ENCODE assay signal across 1 cellular context in the genomic region with DNA sequence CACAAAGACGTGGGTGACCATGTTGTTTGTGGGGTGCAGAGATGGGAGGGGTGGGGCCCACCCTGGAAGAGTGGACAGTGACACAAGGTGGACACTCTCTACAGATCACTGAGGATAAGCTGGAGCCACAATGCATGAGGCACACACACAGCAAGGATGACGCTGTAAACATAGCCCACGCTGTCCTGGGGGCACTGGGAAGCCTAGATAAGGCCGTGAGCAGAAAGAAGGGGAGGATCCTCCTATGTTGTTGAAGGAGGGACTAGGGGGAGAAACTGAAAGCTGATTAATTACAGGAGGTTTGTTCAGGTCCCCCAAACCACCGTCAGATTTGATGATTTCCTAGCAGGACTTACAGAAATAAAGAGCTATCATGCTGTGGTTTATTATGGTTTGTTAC.
A peak's percentile ranks its signal among the peaks of the same experiment; 100 is the strongest.
TF ChIP-seq lines count a peak whose summit lies in the region.

No MANE protein-coding gene starts in this region.

TF ChIP-seq in K562, 482 proteins besides CTCF, POLR2A, EP300 and RAD21 (continues in another document):
- TF ChIP-seq, protein P1, sequence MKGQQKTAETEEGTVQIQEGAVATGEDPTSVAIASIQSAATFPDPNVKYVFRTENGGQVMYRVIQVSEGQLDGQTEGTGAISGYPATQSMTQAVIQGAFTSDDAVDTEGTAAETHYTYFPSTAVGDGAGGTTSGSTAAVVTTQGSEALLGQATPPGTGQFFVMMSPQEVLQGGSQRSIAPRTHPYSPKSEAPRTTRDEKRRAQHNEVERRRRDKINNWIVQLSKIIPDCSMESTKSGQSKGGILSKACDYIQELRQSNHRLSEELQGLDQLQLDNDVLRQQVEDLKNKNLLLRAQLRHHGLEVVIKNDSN (CRISPR knock-in tag; IDR thresholded peaks at IDR 0.05) = no peak
- TF ChIP-seq RB1 (IDR thresholded peaks at IDR 0.05; ENCODE audit: low read depth) = no peak
- TF ChIP-seq, protein P2, sequence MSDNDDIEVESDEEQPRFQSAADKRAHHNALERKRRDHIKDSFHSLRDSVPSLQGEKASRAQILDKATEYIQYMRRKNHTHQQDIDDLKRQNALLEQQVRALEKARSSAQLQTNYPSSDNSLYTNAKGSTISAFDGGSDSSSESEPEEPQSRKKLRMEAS (CRISPR knock-in tag; IDR thresholded peaks at IDR 0.05) = 0 out of 2 replicates have a peak, but pooled peaks have one; percentile 23
- peak; percentile 35 for TF ChIP-seq MAFG (tag; conservative IDR thresholded peaks at IDR 0.05)
- TF ChIP-seq SREBF1 (IDR thresholded peaks at IDR 0.05; ENCODE audit: borderline replicate concordance, low read depth, low read length) = no peak
- TF ChIP-seq, protein P3, sequence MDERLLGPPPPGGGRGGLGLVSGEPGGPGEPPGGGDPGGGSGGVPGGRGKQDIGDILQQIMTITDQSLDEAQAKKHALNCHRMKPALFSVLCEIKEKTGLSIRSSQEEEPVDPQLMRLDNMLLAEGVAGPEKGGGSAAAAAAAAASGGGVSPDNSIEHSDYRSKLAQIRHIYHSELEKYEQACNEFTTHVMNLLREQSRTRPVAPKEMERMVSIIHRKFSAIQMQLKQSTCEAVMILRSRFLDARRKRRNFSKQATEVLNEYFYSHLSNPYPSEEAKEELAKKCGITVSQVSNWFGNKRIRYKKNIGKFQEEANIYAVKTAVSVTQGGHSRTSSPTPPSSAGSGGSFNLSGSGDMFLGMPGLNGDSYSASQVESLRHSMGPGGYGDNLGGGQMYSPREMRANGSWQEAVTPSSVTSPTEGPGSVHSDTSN (CRISPR knock-in tag; IDR thresholded peaks at IDR 0.05; ENCODE audit: low read depth) = no peak
- TF ChIP-seq, protein P3 (tag; conservative IDR thresholded peaks at IDR 0.05; ENCODE audit: low read depth) = peak; percentile 45; the same call in 1 of the 2 replicates
- TF ChIP-seq TFAM (CRISPR knock-in tag; conservative IDR thresholded peaks at IDR 0.05) = no peak
- TF ChIP-seq BHLHE40 (IDR thresholded peaks at IDR 0.05; ENCODE audit: low read length) = peak; percentile 56; the same call in 1 of the 2 replicates
- peak; percentile 74; the same call in 1 of the 2 replicates for TF ChIP-seq HDAC2 (IDR thresholded peaks at IDR 0.05)
- no peak for TF ChIP-seq ZNF445 (CRISPR knock-in tag; IDR thresholded peaks at IDR 0.05; ENCODE audit: low read depth)
- TF ChIP-seq ETV6 (IDR thresholded peaks at IDR 0.05; ENCODE audit: borderline replicate concordance in 1 of 2, low read depth in 2 of 2, low read length in 1 of 2) = no peak
- no peak for TF ChIP-seq ETV6 (CRISPR knock-in tag; IDR thresholded peaks at IDR 0.05; ENCODE audit: borderline replicate concordance)
- TF ChIP-seq, protein P4, sequence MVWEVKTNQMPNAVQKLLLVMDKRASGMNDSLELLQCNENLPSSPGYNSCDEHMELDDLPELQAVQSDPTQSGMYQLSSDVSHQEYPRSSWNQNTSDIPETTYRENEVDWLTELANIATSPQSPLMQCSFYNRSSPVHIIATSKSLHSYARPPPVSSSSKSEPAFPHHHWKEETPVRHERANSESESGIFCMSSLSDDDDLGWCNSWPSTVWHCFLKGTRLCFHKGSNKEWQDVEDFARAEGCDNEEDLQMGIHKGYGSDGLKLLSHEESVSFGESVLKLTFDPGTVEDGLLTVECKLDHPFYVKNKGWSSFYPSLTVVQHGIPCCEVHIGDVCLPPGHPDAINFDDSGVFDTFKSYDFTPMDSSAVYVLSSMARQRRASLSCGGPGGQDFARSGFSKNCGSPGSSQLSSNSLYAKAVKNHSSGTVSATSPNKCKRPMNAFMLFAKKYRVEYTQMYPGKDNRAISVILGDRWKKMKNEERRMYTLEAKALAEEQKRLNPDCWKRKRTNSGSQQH (CRISPR knock-in tag; IDR thresholded peaks at IDR 0.05) = no peak
- TF ChIP-seq NFIC (IDR thresholded peaks at IDR 0.05) = 0 out of 2 replicates have a peak, but pooled peaks have one; percentile 19
- TF ChIP-seq, protein P5, sequence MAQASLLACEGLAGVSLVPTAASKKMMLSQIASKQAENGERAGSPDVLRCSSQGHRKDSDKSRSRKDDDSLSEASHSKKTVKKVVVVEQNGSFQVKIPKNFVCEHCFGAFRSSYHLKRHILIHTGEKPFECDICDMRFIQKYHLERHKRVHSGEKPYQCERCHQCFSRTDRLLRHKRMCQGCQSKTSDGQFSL (CRISPR knock-in tag; IDR thresholded peaks at IDR 0.05) = no peak
- TF ChIP-seq, protein P5 (tag; IDR thresholded peaks at IDR 0.05) = no peak
- TF ChIP-seq HDAC3 (IDR thresholded peaks at IDR 0.05; ENCODE audit: borderline replicate concordance, partially characterized antibody) = no peak
- no peak for TF ChIP-seq PML (IDR thresholded peaks at IDR 0.05; ENCODE audit: low read length)
- TF ChIP-seq ZNF197 (CRISPR knock-in tag; IDR thresholded peaks at IDR 0.05; ENCODE audit: low read depth) = no peak
- TF ChIP-seq TOE1 (IDR thresholded peaks at IDR 0.05; ENCODE audit: borderline replicate concordance) = no peak
- no peak for TF ChIP-seq TOE1 (CRISPR knock-in tag; IDR thresholded peaks at IDR 0.05; ENCODE audit: borderline replicate concordance, low read depth)
- TF ChIP-seq DMBX1 (CRISPR knock-in tag; IDR thresholded peaks at IDR 0.05; ENCODE audit: borderline replicate concordance) = no peak
- TF ChIP-seq ESRRB (CRISPR knock-in tag; IDR thresholded peaks at IDR 0.05; ENCODE audit: borderline replicate concordance) = no peak
- TF ChIP-seq, protein P6, sequence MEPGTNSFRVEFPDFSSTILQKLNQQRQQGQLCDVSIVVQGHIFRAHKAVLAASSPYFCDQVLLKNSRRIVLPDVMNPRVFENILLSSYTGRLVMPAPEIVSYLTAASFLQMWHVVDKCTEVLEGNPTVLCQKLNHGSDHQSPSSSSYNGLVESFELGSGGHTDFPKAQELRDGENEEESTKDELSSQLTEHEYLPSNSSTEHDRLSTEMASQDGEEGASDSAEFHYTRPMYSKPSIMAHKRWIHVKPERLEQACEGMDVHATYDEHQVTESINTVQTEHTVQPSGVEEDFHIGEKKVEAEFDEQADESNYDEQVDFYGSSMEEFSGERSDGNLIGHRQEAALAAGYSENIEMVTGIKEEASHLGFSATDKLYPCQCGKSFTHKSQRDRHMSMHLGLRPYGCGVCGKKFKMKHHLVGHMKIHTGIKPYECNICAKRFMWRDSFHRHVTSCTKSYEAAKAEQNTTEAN (CRISPR knock-in tag; IDR thresholded peaks at IDR 0.05) = no peak
- TF ChIP-seq, protein P7, sequence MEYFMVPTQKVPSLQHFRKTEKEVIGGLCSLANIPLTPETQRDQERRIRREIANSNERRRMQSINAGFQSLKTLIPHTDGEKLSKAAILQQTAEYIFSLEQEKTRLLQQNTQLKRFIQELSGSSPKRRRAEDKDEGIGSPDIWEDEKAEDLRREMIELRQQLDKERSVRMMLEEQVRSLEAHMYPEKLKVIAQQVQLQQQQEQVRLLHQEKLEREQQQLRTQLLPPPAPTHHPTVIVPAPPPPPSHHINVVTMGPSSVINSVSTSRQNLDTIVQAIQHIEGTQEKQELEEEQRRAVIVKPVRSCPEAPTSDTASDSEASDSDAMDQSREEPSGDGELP (CRISPR knock-in tag; IDR thresholded peaks at IDR 0.05; ENCODE audit: borderline replicate concordance) = no peak
- no peak for TF ChIP-seq ATF1 (CRISPR knock-in tag; IDR thresholded peaks at IDR 0.05)
- TF ChIP-seq ATF1 (tag; IDR thresholded peaks at IDR 0.05) = peak; percentile 74
- TF ChIP-seq FOSL1 (tag; conservative IDR thresholded peaks at IDR 0.05) = peak; percentile 53; the same call in 1 of the 2 replicates
- TF ChIP-seq GATAD2A (IDR thresholded peaks at IDR 0.05) = no peak
- TF ChIP-seq, protein P8, sequence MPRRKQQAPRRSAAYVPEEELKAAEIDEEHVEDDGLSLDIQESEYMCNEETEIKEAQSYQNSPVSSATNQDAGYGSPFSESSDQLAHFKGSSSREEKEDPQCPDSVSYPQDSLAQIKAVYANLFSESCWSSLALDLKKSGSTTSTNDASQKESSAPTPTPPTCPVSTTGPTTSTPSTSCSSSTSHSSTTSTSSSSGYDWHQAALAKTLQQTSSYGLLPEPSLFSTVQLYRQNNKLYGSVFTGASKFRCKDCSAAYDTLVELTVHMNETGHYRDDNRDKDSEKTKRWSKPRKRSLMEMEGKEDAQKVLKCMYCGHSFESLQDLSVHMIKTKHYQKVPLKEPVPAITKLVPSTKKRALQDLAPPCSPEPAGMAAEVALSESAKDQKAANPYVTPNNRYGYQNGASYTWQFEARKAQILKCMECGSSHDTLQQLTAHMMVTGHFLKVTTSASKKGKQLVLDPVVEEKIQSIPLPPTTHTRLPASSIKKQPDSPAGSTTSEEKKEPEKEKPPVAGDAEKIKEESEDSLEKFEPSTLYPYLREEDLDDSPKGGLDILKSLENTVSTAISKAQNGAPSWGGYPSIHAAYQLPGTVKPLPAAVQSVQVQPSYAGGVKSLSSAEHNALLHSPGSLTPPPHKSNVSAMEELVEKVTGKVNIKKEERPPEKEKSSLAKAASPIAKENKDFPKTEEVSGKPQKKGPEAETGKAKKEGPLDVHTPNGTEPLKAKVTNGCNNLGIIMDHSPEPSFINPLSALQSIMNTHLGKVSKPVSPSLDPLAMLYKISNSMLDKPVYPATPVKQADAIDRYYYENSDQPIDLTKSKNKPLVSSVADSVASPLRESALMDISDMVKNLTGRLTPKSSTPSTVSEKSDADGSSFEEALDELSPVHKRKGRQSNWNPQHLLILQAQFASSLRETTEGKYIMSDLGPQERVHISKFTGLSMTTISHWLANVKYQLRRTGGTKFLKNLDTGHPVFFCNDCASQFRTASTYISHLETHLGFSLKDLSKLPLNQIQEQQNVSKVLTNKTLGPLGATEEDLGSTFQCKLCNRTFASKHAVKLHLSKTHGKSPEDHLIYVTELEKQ (CRISPR knock-in tag; IDR thresholded peaks at IDR 0.05) = no peak
- no peak for TF ChIP-seq BRF1 (IDR thresholded peaks at IDR 0.05; ENCODE audit: borderline replicate concordance, extremely low read depth, insufficient read length)
- peak; percentile 74 for TF ChIP-seq SMARCE1 (IDR thresholded peaks at IDR 0.05)
- TF ChIP-seq, protein P9, sequence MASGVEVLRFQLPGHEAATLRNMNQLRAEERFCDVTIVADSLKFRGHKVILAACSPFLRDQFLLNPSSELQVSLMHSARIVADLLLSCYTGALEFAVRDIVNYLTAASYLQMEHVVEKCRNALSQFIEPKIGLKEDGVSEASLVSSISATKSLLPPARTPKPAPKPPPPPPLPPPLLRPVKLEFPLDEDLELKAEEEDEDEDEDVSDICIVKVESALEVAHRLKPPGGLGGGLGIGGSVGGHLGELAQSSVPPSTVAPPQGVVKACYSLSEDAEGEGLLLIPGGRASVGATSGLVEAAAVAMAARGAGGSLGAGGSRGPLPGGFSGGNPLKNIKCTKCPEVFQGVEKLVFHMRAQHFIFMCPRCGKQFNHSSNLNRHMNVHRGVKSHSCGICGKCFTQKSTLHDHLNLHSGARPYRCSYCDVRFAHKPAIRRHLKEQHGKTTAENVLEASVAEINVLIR (CRISPR knock-in tag; IDR thresholded peaks at IDR 0.05) = peak; percentile 56; the same call in 1 of the 2 replicates
- TF ChIP-seq JUN (IDR thresholded peaks at IDR 0.05; ENCODE audit: borderline replicate concordance, low read depth, low read length) = no peak
- TF ChIP-seq JUN (CRISPR knock-in tag; IDR thresholded peaks at IDR 0.05; ENCODE audit: borderline replicate concordance) = no peak
- TF ChIP-seq ZNF589 (CRISPR knock-in tag; IDR thresholded peaks at IDR 0.05; ENCODE audit: low read depth) = no peak
- TF ChIP-seq MYC (IDR thresholded peaks at IDR 0.05; ENCODE audit: low read depth, low read length) = peak; percentile 44; the same call in 1 of the 2 replicates
- TF ChIP-seq MYC (CRISPR knock-in tag; IDR thresholded peaks at IDR 0.05; ENCODE audit: borderline replicate concordance, low read depth) = no peak
- TF ChIP-seq MAZ (CRISPR knock-in tag; conservative IDR thresholded peaks at IDR 0.05 in 1 of 2, IDR thresholded peaks at IDR 0.05 in 1 of 2) = peak in 1 of 2 experiments; percentile 59; a peak in 1 of 4 replicates
- TF ChIP-seq ILF3 (IDR thresholded peaks at IDR 0.05; ENCODE audit: borderline replicate concordance) = no peak
- peak; percentile 84 for TF ChIP-seq SOX6 (IDR thresholded peaks at IDR 0.05)
- peak; percentile 66 for TF ChIP-seq MTA3 (IDR thresholded peaks at IDR 0.05; ENCODE audit: borderline replicate concordance)
- TF ChIP-seq, protein P10, sequence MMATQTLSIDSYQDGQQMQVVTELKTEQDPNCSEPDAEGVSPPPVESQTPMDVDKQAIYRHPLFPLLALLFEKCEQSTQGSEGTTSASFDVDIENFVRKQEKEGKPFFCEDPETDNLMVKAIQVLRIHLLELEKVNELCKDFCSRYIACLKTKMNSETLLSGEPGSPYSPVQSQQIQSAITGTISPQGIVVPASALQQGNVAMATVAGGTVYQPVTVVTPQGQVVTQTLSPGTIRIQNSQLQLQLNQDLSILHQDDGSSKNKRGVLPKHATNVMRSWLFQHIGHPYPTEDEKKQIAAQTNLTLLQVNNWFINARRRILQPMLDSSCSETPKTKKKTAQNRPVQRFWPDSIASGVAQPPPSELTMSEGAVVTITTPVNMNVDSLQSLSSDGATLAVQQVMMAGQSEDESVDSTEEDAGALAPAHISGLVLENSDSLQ (IDR thresholded peaks at IDR 0.05) = peak; percentile 63; the same call in 1 of the 2 replicates
- TF ChIP-seq, protein P11, sequence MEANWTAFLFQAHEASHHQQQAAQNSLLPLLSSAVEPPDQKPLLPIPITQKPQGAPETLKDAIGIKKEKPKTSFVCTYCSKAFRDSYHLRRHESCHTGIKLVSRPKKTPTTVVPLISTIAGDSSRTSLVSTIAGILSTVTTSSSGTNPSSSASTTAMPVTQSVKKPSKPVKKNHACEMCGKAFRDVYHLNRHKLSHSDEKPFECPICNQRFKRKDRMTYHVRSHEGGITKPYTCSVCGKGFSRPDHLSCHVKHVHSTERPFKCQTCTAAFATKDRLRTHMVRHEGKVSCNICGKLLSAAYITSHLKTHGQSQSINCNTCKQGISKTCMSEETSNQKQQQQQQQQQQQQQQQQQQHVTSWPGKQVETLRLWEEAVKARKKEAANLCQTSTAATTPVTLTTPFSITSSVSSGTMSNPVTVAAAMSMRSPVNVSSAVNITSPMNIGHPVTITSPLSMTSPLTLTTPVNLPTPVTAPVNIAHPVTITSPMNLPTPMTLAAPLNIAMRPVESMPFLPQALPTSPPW (CRISPR knock-in tag; IDR thresholded peaks at IDR 0.05) = peak; percentile 74
- no peak for TF ChIP-seq ZBTB8A (IDR thresholded peaks at IDR 0.05; ENCODE audit: partially characterized antibody)
- TF ChIP-seq JUND (IDR thresholded peaks at IDR 0.05; ENCODE audit: borderline replicate concordance, low read depth, low read length) = peak; percentile 70; the same call in 1 of the 2 replicates
- TF ChIP-seq JUND (tag; IDR thresholded peaks at IDR 0.05; ENCODE audit: borderline replicate concordance, low read depth, low read length) = peak; percentile 49; the same call in 2 of the 3 replicates
- TF ChIP-seq NCOR1 (IDR thresholded peaks at IDR 0.05) = peak; percentile 72
- no peak for TF ChIP-seq CBFB (CRISPR knock-in tag; IDR thresholded peaks at IDR 0.05)
- TF ChIP-seq EGR1 (conservative IDR thresholded peaks at IDR 0.05) = peak; percentile 90
- TF ChIP-seq SMARCC2 (IDR thresholded peaks at IDR 0.05; ENCODE audit: low read depth) = peak; percentile 43; the same call in 1 of the 2 replicates
